Comparison of ENCODE assay signal across 14 cellular contexts in genomic region chr2:212145111-212145510, GRCh38.
DNase-seq lines count a peak whose midpoint lies in the region; FAIRE-seq and TF ChIP-seq lines count a peak whose summit lies in the region.
"Had no signal": no experiment of that assay in that cellular context is flagged by ENCODE, and none has a peak within 500 bp of the region (broad histone marks: within the 10 kb centered on the region; RNA-seq: fewer than 3 reads in every experiment).

No MANE protein-coding gene starts in this region.

- H3K27ac ChIP-seq in breast epithelium (no peak overlapping the region), astrocyte (ENCODE audit: low read depth, low read length) (no peak overlapping the region)
- H3K27ac ChIP-seq: A549 had no signal

- DNase-seq in MCF 10A (ENCODE audit: unreplicated experiment): peak; percentile 9
- DNase-seq in breast epithelium (ENCODE audit: low spot score in 2 of 2): no peak
- peak; percentile 79 for DNase-seq in astrocyte (ENCODE audit: low read depth)
- DNase-seq in glomerular visceral epithelial cell (ENCODE audit: extremely low spot score): peak; percentile 24
- no peak for DNase-seq in NAMALWA (ENCODE audit: low spot score)
- DNase-seq in GM12891 (ENCODE audit: insufficient read length, low spot score): no peak
- no peak for DNase-seq in HT-29 (ENCODE audit: low spot score)
- no peak for DNase-seq in NCI-H1105 treated with DMSO at 0.1 percent for 48 hours (lab: John Stamatoyannopoulos, UW)
- DNase-seq: activated CD4-positive, CD25-positive, alpha-beta regulatory T cell treated with anti-CD3 and anti-CD28 coated beads, Interleukin-2, amount 50 U/mL, for 72 hours; nucleus accumbens; OCI-M1 had no signal

- intact Hi-C loops in MCF 10A (cut with micrococcal nuclease) (loop anchor here (10.0 kb wide), 1 partner anchor 400 kb away; no protein-coding TSS in a partner anchor), breast epithelium (cut with DNase I; ENCODE audit: low total_unique reads) (no loop called here)

- H2AFZ ChIP-seq in astrocyte (ENCODE audit: low read depth, low read length): no peak overlapping the region

- H3K4me3 ChIP-seq in breast epithelium (no peak overlapping the region), astrocyte (ENCODE audit: insufficient read depth, low read depth, low read length) (no peak overlapping the region)
- H3K4me3 ChIP-seq: A549 had no signal

- BruUV-seq in MCF 10A (replicated peaks; lab: Mats Ljungman, UMichigan): no TSS peak

- no peak overlapping the region for H3K4me3 Mint-ChIP-seq in MCF 10A (ENCODE audit: unreplicated experiment)
- no peak overlapping the region for H3K4me3 Mint-ChIP-seq in astrocyte (ENCODE audit: unreplicated experiment)

- no peaks in the 10 kb centered on the region for H3K9me3 Mint-ChIP-seq in MCF 10A (ENCODE audit: unreplicated experiment)
- peaks cover 2% of the 10 kb centered on the region for H3K9me3 Mint-ChIP-seq in astrocyte (ENCODE audit: unreplicated experiment)

- H3K4me1 Mint-ChIP-seq in MCF 10A (ENCODE audit: insufficient read depth, unreplicated experiment) (no peaks in the 10 kb centered on the region), astrocyte (ENCODE audit: low read depth, unreplicated experiment) (peaks cover 10% of the 10 kb centered on the region)

- H3K36me3 ChIP-seq in breast epithelium (no peaks in the 10 kb centered on the region), astrocyte (ENCODE audit: insufficient read depth, low read length) (no peaks in the 10 kb centered on the region)

- H4K20me1 ChIP-seq in astrocyte (ENCODE audit: insufficient read depth, low read length): no peaks in the 10 kb centered on the region

- H3K4me2 ChIP-seq in astrocyte (ENCODE audit: low read length): peak overlapping the region; percentile 1
- H3K4me2 ChIP-seq: A549 had no signal

- H3K9me3 ChIP-seq in breast epithelium (no peaks in the 10 kb centered on the region), astrocyte (ENCODE audit: insufficient read depth, low read depth, low read length) (no peaks in the 10 kb centered on the region)
- H3K9me3 ChIP-seq: A549 had no signal

- peaks cover 43% of the 10 kb centered on the region for H3K27me3 Mint-ChIP-seq in MCF 10A (ENCODE audit: insufficient read depth, unreplicated experiment)
- no peaks in the 10 kb centered on the region for H3K27me3 Mint-ChIP-seq in astrocyte (ENCODE audit: low read depth, unreplicated experiment)

- TF ChIP-seq CTCF in MCF 10A (IDR thresholded peaks at IDR 0.05; ENCODE audit: unreplicated experiment): no peak
- TF ChIP-seq CTCF in breast epithelium (IDR thresholded peaks at IDR 0.05): no peak
- no peak for TF ChIP-seq CTCF in astrocyte (IDR thresholded peaks at IDR 0.05; ENCODE audit: insufficient read depth, low read depth, low read length)

- H3K36me3 Mint-ChIP-seq in MCF 10A (ENCODE audit: insufficient read depth, unreplicated experiment) (no peaks in the 10 kb centered on the region), astrocyte (ENCODE audit: low read depth, unreplicated experiment) (no peaks in the 10 kb centered on the region)
- H3K36me3 Mint-ChIP-seq: activated naive CD4-positive, alpha-beta T cell treated with anti-CD3 and anti-CD28 coated beads, Interleukin-2, amount 50 U/mL, for 72 hours had no signal

- TF ChIP-seq POLR2A in breast epithelium (IDR thresholded peaks at IDR 0.05) (no peak), GM12891 (IDR thresholded peaks at IDR 0.05; ENCODE audit: low read depth, low read length) (no peak)

- no peak for FAIRE-seq in astrocyte (lab: Jason Lieb, UNC)
- no peak for FAIRE-seq in GM12891 (lab: Jason Lieb, UNC)
- FAIRE-seq: A549, colon had no signal

- CTCF ChIA-PET in MCF 10A (lab: Yijun Ruan, JAX): interaction anchor here (0.7 to 2.5 kb wide), 4 partner anchors 105 to 423 kb away, joined by 3 to 9 read pairs (median 4); no protein-coding TSS in a partner anchor

- H3K79me2 ChIP-seq in astrocyte (ENCODE audit: insufficient read depth, low read length): no peaks in the 10 kb centered on the region

- H3K27ac Mint-ChIP-seq in MCF 10A (ENCODE audit: low read depth, unreplicated experiment): no peak overlapping the region
- H3K27ac Mint-ChIP-seq in astrocyte (ENCODE audit: unreplicated experiment): peak overlapping the region; percentile 54
- H3K27ac Mint-ChIP-seq: activated naive CD4-positive, alpha-beta T cell treated with anti-CD3 and anti-CD28 coated beads, Interleukin-2, amount 50 U/mL, for 72 hours had no signal

- no peaks in the 10 kb centered on the region for H3K27me3 ChIP-seq in breast epithelium
- H3K27me3 ChIP-seq in astrocyte (ENCODE audit: insufficient read depth, low read length): no peaks in the 10 kb centered on the region

- no peaks in the 10 kb centered on the region for H3K4me1 ChIP-seq in breast epithelium
- H3K4me1 ChIP-seq in astrocyte (ENCODE audit: insufficient read depth, low read length): no peaks in the 10 kb centered on the region
- H3K4me1 ChIP-seq: A549 had no signal

- POLR2A ChIA-PET in MCF 10A (lab: Yijun Ruan, JAX): no interaction called here

- no peak overlapping the region for H3K9ac ChIP-seq in astrocyte (ENCODE audit: low read length)

TF ChIP-seq in GM12891, 5 proteins besides CTCF, POLR2A, EP300 and RAD21:
- TF ChIP-seq SPI1 (IDR thresholded peaks at IDR 0.05; ENCODE audit: low read depth, low read length) (no peak), POLR2AphosphoS5 (IDR thresholded peaks at IDR 0.05; ENCODE audit: low read depth, low read length) (no peak), PAX5 (IDR thresholded peaks at IDR 0.05; ENCODE audit: insufficient read depth, low read length, severe bottlenecking) (no peak), TAF1 (IDR thresholded peaks at IDR 0.05; ENCODE audit: low read depth, low read length) (no peak), POU2F2 (IDR thresholded peaks at IDR 0.05; ENCODE audit: low read depth, low read length) (no peak)

Comparison
In these comparisons a context has a peak if more than half of its experiments do, and no peak if none do; other contexts are left out.
1. DNase-seq: peak in MCF 10A (single experiment), astrocyte (single experiment) and glomerular visceral epithelial cell (single experiment); none in breast epithelium (0 of 2), NAMALWA (single experiment), GM12891 (single experiment), HT-29 (single experiment) and NCI-H1105 treated with DMSO at 0.1 percent for 48 hours (single experiment).